Comparison of ENCODE assay signal across 8 cellular contexts in the genomic region with DNA sequence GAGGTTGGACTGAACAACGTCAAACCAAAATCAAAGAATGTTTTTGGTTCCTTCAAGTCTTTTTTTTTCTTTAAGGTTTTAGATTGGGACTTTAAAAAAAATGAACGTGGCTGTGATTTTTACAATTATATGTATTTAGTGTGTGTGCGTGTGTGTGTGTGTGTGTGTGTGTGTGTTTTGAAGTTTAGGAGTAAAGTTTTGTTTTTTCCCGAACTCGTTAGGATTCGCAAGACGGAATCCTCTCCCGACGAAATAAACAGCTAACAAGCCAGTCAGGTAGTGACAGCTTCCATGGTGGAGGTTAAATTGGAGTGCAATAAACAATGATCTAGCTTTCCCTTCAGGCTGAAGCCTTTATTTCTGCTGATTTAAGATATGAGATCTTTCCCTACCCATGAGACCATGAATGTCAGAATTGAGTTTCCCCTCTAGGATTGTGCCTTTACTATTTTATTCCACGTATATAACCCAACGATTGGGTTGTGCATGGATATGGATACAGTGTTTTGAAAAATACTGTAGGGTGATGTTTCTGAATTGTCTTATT. TPM values are rescaled to one million over a fixed set of nuclear protein-coding genes. Genes with fewer than 3 reads are reported as not detected.
DNase-seq lines count a peak whose midpoint lies in the region; ATAC-seq and TF ChIP-seq lines count a peak whose summit lies in the region.

No MANE protein-coding gene starts in this region.

- H3K9me3 ChIP-seq in mononuclear cell (ENCODE audit: low read depth, low read length) = no peaks in the 10 kb centered on the region

- DNase-seq in DMS79 treated with DMSO at 0.1 percent for 48 hours (lab: John Stamatoyannopoulos, UW) (peak; percentile 33), NB4 (ENCODE audit: low read depth) (peak; percentile 17), cerebellar cortex (ENCODE audit: low spot score) (peak; percentile 68), dedifferentiated amniotic fluid mesenchymal stem cell (ENCODE audit: extremely low spot score) (no peak), NCI-H524 treated with DMSO at 0.1 percent for 48 hours (lab: John Stamatoyannopoulos, UW) (no peak)
- no peak for DNase-seq in stimulated activated CD4-positive, alpha-beta T cell treated with anti-CD3 and anti-CD28 coated beads, Interleukin-4, amount 100 ng/mL, for 1 hour

- no peak for TF ChIP-seq POLR2A in NB4 (IDR thresholded peaks at IDR 0.05; ENCODE audit: extremely low read depth, insufficient read length)

- no peak for ATAC-seq in GM21447 (IDR thresholded peaks at IDR 0.05; ENCODE audit: unreplicated experiment)

- H3K4me3 ChIP-seq in NB4 (ENCODE audit: low read depth, low read length) = peak overlapping the region; percentile 89
- peak overlapping the region; percentile 74 for H3K4me3 ChIP-seq in mononuclear cell (ENCODE audit: low read length)

- H3K4me1 ChIP-seq in mononuclear cell (ENCODE audit: insufficient read depth, low read length) = peaks cover 12% of the 10 kb centered on the region

- TF ChIP-seq CTCF in NB4 (IDR thresholded peaks at IDR 0.05; ENCODE audit: low read depth, low read length) = no peak

- no peaks in the 10 kb centered on the region for H3K27me3 ChIP-seq in mononuclear cell (ENCODE audit: insufficient read depth, low read length)

RNA-seq across cellular contexts. Expression of a gene that starts 1.2 kb away (rescaled TPM):
- 5.4 TPM for total RNA-seq in mononuclear cell

Comparison
In these comparisons a context has a peak if more than half of its experiments do, and no peak if none do; other contexts are left out.
1. DNase-seq: peak in DMS79 treated with DMSO at 0.1 percent for 48 hours (single experiment), NB4 (single experiment) and cerebellar cortex (single experiment); none in stimulated activated CD4-positive, alpha-beta T cell treated with anti-CD3 and anti-CD28 coated beads, Interleukin-4, amount 100 ng/mL, for 1 hour (single experiment), dedifferentiated amniotic fluid mesenchymal stem cell (single experiment) and NCI-H524 treated with DMSO at 0.1 percent for 48 hours (single experiment).